ENCODE assay signal across 13 cellular contexts in genomic region chr9:20593551-20593950, GRCh38. TPM values are rescaled to one million over a fixed set of nuclear protein-coding genes. Genes with fewer than 3 reads are reported as not detected.
A peak's percentile ranks its signal among the peaks of the same experiment; 100 is the strongest.
DNase-seq lines count a peak whose midpoint lies in the region; ATAC-seq, FAIRE-seq and TF ChIP-seq lines count a peak whose summit lies in the region.
"Had no signal": no experiment of that assay in that cellular context is flagged by ENCODE, and none has a peak within 500 bp of the region (broad histone marks: within the 10 kb centered on the region; RNA-seq: fewer than 3 reads in every experiment).

No MANE protein-coding gene starts in this region.

- peak overlapping the region; percentile 67 for H3K9ac ChIP-seq in skeletal muscle satellite cell (ENCODE audit: low read depth, low read length)

- ATAC-seq in GM21529 (IDR thresholded peaks at IDR 0.05; ENCODE audit: unreplicated experiment), result no peak
- ATAC-seq: activated CD4-positive, alpha-beta T cell treated with anti-CD3 and anti-CD28 coated beads for 36 hours; activated T-cell treated with anti-CD3 and anti-CD28 coated beads, Interleukin-2, amount 50 U/mL, for 4 hours; body of pancreas had no signal

- no peak for DNase-seq in GM12891 (ENCODE audit: insufficient read length, low spot score)
- peak; percentile 51 for DNase-seq in amniotic epithelial cell (ENCODE audit: low read depth)
- peak; percentile 50 for DNase-seq in fibroblast of villous mesenchyme (ENCODE audit: low read depth)
- DNase-seq in NCI-H2081 (lab: John Stamatoyannopoulos, UW), result no peak
- no peak for DNase-seq in HAP-1 (ENCODE audit: low spot score in 2 of 2)
- DNase-seq: activated CD4-positive, alpha-beta T cell treated with anti-CD3 and anti-CD28 coated beads for 36 hours; activated T-cell treated with anti-CD3 and anti-CD28 coated beads, Interleukin-2, amount 50 U/mL, for 4 hours; body of pancreas; CD8-positive, alpha-beta memory T cell; PC-9; T-helper 2 cell had no signal

- H3K4me3 ChIP-seq in fibroblast of villous mesenchyme (ENCODE audit: low read depth, low read length), result no peak overlapping the region
- H3K4me3 ChIP-seq in skeletal muscle satellite cell (ENCODE audit: low read length), result peak overlapping the region; percentile 25
- H3K4me3 ChIP-seq in HAP-1, result no peak overlapping the region
- H3K4me3 ChIP-seq: body of pancreas, PC-9 had no signal

- H3K4me1 ChIP-seq in skeletal muscle satellite cell (ENCODE audit: control insufficient read depth, insufficient read depth, low read length) (peaks cover 43% of the 10 kb centered on the region), HAP-1 (no peaks in the 10 kb centered on the region)
- H3K4me1 ChIP-seq: body of pancreas had no signal

- in situ Hi-C loops in HAP-1 (cut with MboI; ENCODE audit: low sequenced_read_pairs), result no loop called here

- peak; percentile 9 for FAIRE-seq in GM12891 (lab: Jason Lieb, UNC)

- no peak for TF ChIP-seq POLR2A in GM12891 (IDR thresholded peaks at IDR 0.05; ENCODE audit: low read depth, low read length)

- no peak for TF ChIP-seq CTCF in fibroblast of villous mesenchyme (IDR thresholded peaks at IDR 0.05; ENCODE audit: insufficient read depth, low read depth, low read length)

- H3K27me3 ChIP-seq in skeletal muscle satellite cell (ENCODE audit: control insufficient read depth, insufficient read depth, low read length) (no peaks in the 10 kb centered on the region), HAP-1 (ENCODE audit: low read depth) (no peaks in the 10 kb centered on the region)
- H3K27me3 ChIP-seq: body of pancreas had no signal

- no peaks in the 10 kb centered on the region for H3K36me3 ChIP-seq in skeletal muscle satellite cell (ENCODE audit: insufficient read depth, low read length)
- no peaks in the 10 kb centered on the region for H3K36me3 ChIP-seq in HAP-1 (replicated peaks)

- H3K9me3 ChIP-seq in skeletal muscle satellite cell (replicated peaks; ENCODE audit: low read length) (no peaks in the 10 kb centered on the region), HAP-1 (no peaks in the 10 kb centered on the region)
- H3K9me3 ChIP-seq: body of pancreas had no signal

- peak overlapping the region; percentile 47 for H3K4me2 ChIP-seq in skeletal muscle satellite cell (ENCODE audit: low read length)
- H3K4me2 ChIP-seq: PC-9 had no signal

TF ChIP-seq in GM12891, 5 proteins besides CTCF, POLR2A, EP300 and RAD21:
- TF ChIP-seq POU2F2 (IDR thresholded peaks at IDR 0.05; ENCODE audit: low read depth, low read length), result no peak

RNA-seq across cellular contexts. Expression of gene MLLT3, which starts 28.7 kb away (rescaled TPM):
- 34.2 TPM for polyA plus RNA-seq in GM12891 (2012; ENCODE audit: low read depth, missing spikeins)
- total RNA-seq in fibroblast of villous mesenchyme, result 23.5 and 44.9 TPM in 2 replicates
- total RNA-seq in skeletal muscle satellite cell (2012; rRNA removed), result 8.4 and 14.0 TPM in 2 replicates

Comparison
In these comparisons a context has a peak if more than half of its experiments do, and no peak if none do; other contexts are left out.
1. DNase-seq: peak in amniotic epithelial cell (single experiment) and fibroblast of villous mesenchyme (single experiment); none in GM12891 (single experiment), NCI-H2081 (0 of 2) and HAP-1 (0 of 2).